ENCODE assay signal across 30 cellular contexts in genomic region chr2:21023419-21024181, GRCh38. TPM values are rescaled to one million over a fixed set of nuclear protein-coding genes. Genes with fewer than 3 reads are reported as not detected.
"Had no signal": no experiment of that assay in that cellular context is flagged by ENCODE, and none has a peak within 500 bp of the region (broad histone marks: within the 10 kb centered on the region; RNA-seq: fewer than 3 reads in every experiment).

No MANE protein-coding gene starts in this region.

- H3K4me1 ChIP-seq: colonic mucosa, esophagus squamous epithelium, foreskin keratinocyte, gastrocnemius medialis, heart left ventricle, heart right ventricle had no signal

- H3K36me3 ChIP-seq: colonic mucosa, esophagus squamous epithelium, gastrocnemius medialis, gastroesophageal sphincter had no signal

- FAIRE-seq: colon, endometrium, endothelial cell of umbilical vein, frontal cortex had no signal

- ATAC-seq: effector memory CD8-positive, alpha-beta T cell; esophagus mucosa; foreskin keratinocyte; gastrocnemius medialis; gastroesophageal sphincter; heart left ventricle; heart right ventricle had no signal

- H3K27ac ChIP-seq: colonic mucosa, coronary artery, dorsolateral prefrontal cortex, epithelial cell of prostate, esophagus muscularis mucosa, esophagus squamous epithelium, foreskin keratinocyte, gastrocnemius medialis, gastroesophageal sphincter, heart left ventricle, heart right ventricle had no signal

- H3K4me3 ChIP-seq: colonic mucosa, coronary artery, dorsolateral prefrontal cortex, esophagus muscularis mucosa, esophagus squamous epithelium, gastrocnemius medialis, gastroesophageal sphincter, heart left ventricle, heart right ventricle had no signal

- H3K9me3 ChIP-seq: colonic mucosa, esophagus muscularis mucosa, esophagus squamous epithelium, gastrocnemius medialis, gastroesophageal sphincter, heart left ventricle, heart right ventricle had no signal

- DNase-seq: colonic mucosa; cortex of kidney; dermis blood vessel endothelial cell; dorsolateral prefrontal cortex; effector CD4-positive, alpha-beta T cell; effector CD8-positive, alpha-beta T cell; effector memory CD4-positive, alpha-beta T cell; effector memory CD8-positive, alpha-beta T cell; endodermal cell; erythroblast; esophagus squamous epithelium; foreskin fibroblast; foreskin keratinocyte; foreskin melanocyte; gastrocnemius medialis; glutamatergic neuron; head of caudate nucleus; heart left ventricle; heart right ventricle had no signal

- H3K27me3 ChIP-seq: colonic mucosa, esophagus muscularis mucosa, esophagus squamous epithelium, gastrocnemius medialis, gastroesophageal sphincter, heart left ventricle, heart right ventricle had no signal

RNA-seq across cellular contexts. Expression of gene APOB, which starts 20.3 kb away (rescaled TPM):
- total RNA-seq: epithelial cell of proximal tubule, foreskin keratinocyte had no signal
- polyA plus RNA-seq: fibroblast of lung, foreskin keratinocyte had no signal
